25 cellular contexts compared by ENCODE assay signal in genomic region chrX:19540076-19540475, GRCh38. TPM values are rescaled to one million over a fixed set of nuclear protein-coding genes. Genes with fewer than 3 reads are reported as not detected.
"Had no signal": no experiment of that assay in that cellular context is flagged by ENCODE, and none has a peak within 500 bp of the region (broad histone marks: within the 10 kb centered on the region; RNA-seq: fewer than 3 reads in every experiment).

No MANE protein-coding gene starts in this region.

- H3K4me1 ChIP-seq: colonic mucosa, gastrocnemius medialis, neural progenitor cell, prostate gland, right atrium auricular region, stomach, thyroid gland had no signal

- H3K4me2 ChIP-seq: neural progenitor cell, smooth muscle cell had no signal

- H3K36me3 ChIP-seq: colonic mucosa, gastrocnemius medialis, neural progenitor cell, prostate gland, right atrium auricular region, thyroid gland had no signal

- DNase-seq: colonic mucosa; effector CD8-positive, alpha-beta T cell; endodermal cell; foreskin fibroblast; gastrocnemius medialis; head of caudate nucleus; kidney; mesenchymal stem cell; mucosa of descending colon; naive B cell; stimulated activated CD4-positive, alpha-beta T cell treated with anti-CD3 and anti-CD28 coated beads, Interleukin-12 subunit alpha, Interleukin-12 subunit beta, amount 100 ng/mL, for 4 hours; stimulated activated CD4-positive, alpha-beta T cell treated with anti-CD3 and anti-CD28 coated beads, Interleukin-1b, Interleukin-23, amount 100 ng/mL, for 48 hours; stimulated activated CD4-positive, alpha-beta T cell treated with anti-CD3 and anti-CD28 coated beads, Interleukin-4, amount 100 ng/mL, for 1 hour; stimulated activated CD8-positive, alpha-beta memory T cell treated with anti-CD3 and anti-CD28 coated beads, Interleukin-4, amount 100 ng/mL, for 48 hours; stimulated activated naive CD4-positive, alpha-beta T cell treated with Interleukin-2 at 50 U/mL for 16 hours; stomach; thyroid gland had no signal

- H3K27ac ChIP-seq: colonic mucosa, epithelial cell of prostate, gastrocnemius medialis, neural progenitor cell, prostate gland, right atrium auricular region, stomach, thyroid gland had no signal

- H3K9me3 ChIP-seq: colonic mucosa, gastrocnemius medialis, mucosa of descending colon, prostate gland, right atrium auricular region, stomach, thyroid gland had no signal

- H3K4me3 ChIP-seq: colonic mucosa, gastrocnemius medialis, mucosa of descending colon, neural progenitor cell, prostate gland, right atrium auricular region, smooth muscle cell, stomach, thyroid gland had no signal

- H3K27me3 ChIP-seq: colonic mucosa, gastrocnemius medialis, neural progenitor cell, right atrium auricular region, stomach, thyroid gland had no signal

- H3K9ac ChIP-seq: neural progenitor cell had no signal

- H2AFZ ChIP-seq: neural progenitor cell had no signal

RNA-seq across cellular contexts. Expression of gene MAP3K15, which starts 24.8 kb away (rescaled TPM):
- total RNA-seq: esophagus mucosa, gastrocnemius medialis, glomerular endothelial cell, right atrium auricular region, subcutaneous adipose tissue, thyroid gland had no signal
- polyA plus RNA-seq: smooth muscle cell had no signal
